Comparison of ENCODE assay signal across 8 cellular contexts in the genomic region with DNA sequence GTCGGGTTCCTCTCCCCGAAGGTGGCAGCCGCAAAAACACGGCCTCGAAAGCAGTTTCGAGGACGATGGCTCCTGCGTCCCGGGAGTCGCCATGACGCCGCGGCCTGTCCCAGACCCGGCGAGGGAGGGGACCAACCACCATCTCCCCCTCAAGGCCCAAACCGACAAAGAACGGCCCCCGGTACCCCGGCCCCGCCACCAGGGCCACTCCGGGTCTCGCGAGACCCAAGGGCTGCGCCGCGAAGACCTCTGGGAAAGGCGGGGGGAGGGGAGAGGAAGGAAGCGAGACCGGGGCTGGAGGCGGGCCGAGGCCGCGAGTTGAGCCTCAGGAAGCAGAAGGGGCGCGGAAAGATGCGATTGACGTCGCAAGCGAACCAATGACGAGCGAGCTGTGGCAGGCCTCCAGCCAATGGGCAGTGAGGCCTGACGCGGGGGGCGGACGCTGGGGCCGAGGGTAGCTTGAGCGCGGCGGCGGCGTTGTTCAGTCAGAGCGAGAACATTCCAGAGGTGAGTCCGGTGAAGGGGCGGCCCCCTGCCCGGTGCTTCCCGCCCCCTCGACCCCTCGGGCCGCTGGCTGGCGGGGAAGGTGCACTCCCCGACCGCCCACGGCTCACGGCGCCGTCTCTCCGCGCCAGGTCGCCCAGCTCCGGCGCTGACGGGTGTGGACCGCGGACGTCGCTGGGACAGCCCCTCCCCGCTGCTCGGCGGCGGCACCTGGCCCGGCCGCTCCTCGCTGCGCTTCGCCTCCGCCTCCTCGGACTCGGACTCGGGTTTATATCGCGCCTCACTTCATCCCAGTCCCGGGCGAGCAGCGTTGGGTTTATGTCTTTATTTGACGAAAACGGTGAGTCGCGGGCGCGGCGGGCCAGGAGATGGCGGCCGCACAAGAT. TPM values are rescaled to one million over a fixed set of nuclear protein-coding genes. Genes with fewer than 3 reads are reported as not detected.
A peak's percentile ranks its signal among the peaks of the same experiment; 100 is the strongest.
DNase-seq lines count a peak whose midpoint lies in the region; TF ChIP-seq lines count a peak whose summit lies in the region.

A gene (plus strand): TSS at position 484 of the 890 bp plus-strand sequence. CDS start 1,624 bp downstream, outside the sequence.

- H3K4me1 ChIP-seq in neuronal stem cell (ENCODE audit: control insufficient read depth in 2 of 2, insufficient read depth in 1 of 2, low read depth in 1 of 2, low read length in 2 of 2): peaks cover 4 to 16% of the 10 kb centered on the region in 2 donors

- H3K27me3 ChIP-seq in neuronal stem cell (ENCODE audit: control insufficient read depth in 3 of 3, insufficient read depth in 3 of 3, low read depth in 1 of 3, low read length in 3 of 3): no peaks in the 10 kb centered on the region

- peak within 1 kb of the TSS; percentile 85 for H3K27ac ChIP-seq in neuronal stem cell (replicated peaks; ENCODE audit: low read length)

- peak within 1 kb of the TSS; percentile 96 for H2AK5ac ChIP-seq in neuronal stem cell (ENCODE audit: low read depth, low read length)

- H3K18ac ChIP-seq in neuronal stem cell (ENCODE audit: low read length): peak within 1 kb of the TSS; percentile 100

- H4K8ac ChIP-seq in neuronal stem cell (ENCODE audit: low read depth, low read length): peak within 1 kb of the TSS; percentile 99

- H3K4ac ChIP-seq in neuronal stem cell (ENCODE audit: low read length): peak within 1 kb of the TSS; percentile 90

- H3K9me3 ChIP-seq in neuronal stem cell (replicated peaks in 1 of 2; ENCODE audit: control insufficient read depth in 2 of 2, insufficient read depth in 1 of 2, low read depth in 1 of 2, low read length in 2 of 2): no peaks in the 10 kb centered on the region

- H3K36me3 ChIP-seq in neuronal stem cell (replicated peaks in 1 of 2; ENCODE audit: control insufficient read depth in 2 of 2, insufficient read depth in 2 of 2, low read length in 2 of 2): peaks cover 27 to 42% of the 10 kb centered on the region in 2 donors

- POLR2A ChIA-PET in HEK293T (lab: Yijun Ruan, JAX): interaction anchor here (0.6 to 5.5 kb wide), 42 partner anchors 9 to 484 kb away, joined by 3 to 76 read pairs (median 4); a partner anchor contains a TSS

- peaks cover 6% of the 10 kb centered on the region for H3K79me1 ChIP-seq in neuronal stem cell (ENCODE audit: low read depth, low read length)

- in situ Hi-C loops in SK-MEL-5 (cut with HindIII; ENCODE audit: low pct_unique_long_range_greater_than_20kb, low sequenced_read_pairs): no loop called here

- peak; percentile 78 for DNase-seq in GM04503 (ENCODE audit: low read depth)
- peak; percentile 97 for DNase-seq in HEK293T (ENCODE audit: extremely low spot score)
- peak; percentile 97 for DNase-seq in MV-4-11 (lab: John Stamatoyannopoulos, UW)
- peak; percentile 98 for DNase-seq in SK-MEL-5 (ENCODE audit: low read depth, low spot score)
- peak; percentile 98 for DNase-seq in activated naive CD4-positive, alpha-beta T cell treated with Interleukin-2 at 50 U/mL for 16 hours
- peak; percentile 96 for DNase-seq in foreskin melanocyte
- peak; percentile 98 for DNase-seq in neuronal stem cell (ENCODE audit: low spot score)

- no peak within 1 kb of the TSS for H2BK120ac ChIP-seq in neuronal stem cell (ENCODE audit: low read depth, low read length)

- CTCF ChIA-PET in HEK293T (lab: Yijun Ruan, JAX): interaction anchor here (0.6 to 1.3 kb wide), 2 partner anchors 56 to 84 kb away, joined by 3 read pairs; no protein-coding TSS in a partner anchor

- no CpG with 5 or more reads among the region's 103 CpGs for WGBS in neuronal stem cell (ENCODE audit: extremely low coverage in 2 of 2, insufficient read length in 2 of 2, insufficient replicate concordance in 1 of 2), 2 donors

- H2BK12ac ChIP-seq in neuronal stem cell (ENCODE audit: low read length): no peak within 1 kb of the TSS

- peak within 1 kb of the TSS; percentile 87 for H2AFZ ChIP-seq in neuronal stem cell (ENCODE audit: low read length)

- peak within 1 kb of the TSS; percentile 100 for H3K9ac ChIP-seq in neuronal stem cell (ENCODE audit: low read depth, low read length, poor library complexity)

- H2BK15ac ChIP-seq in neuronal stem cell (ENCODE audit: low read length): no peak within 1 kb of the TSS

- H3K4me2 ChIP-seq in neuronal stem cell (ENCODE audit: insufficient read depth, low read length, poor library complexity, severe bottlenecking): peak within 1 kb of the TSS; percentile 74

- peak within 1 kb of the TSS; percentile 100 for H3K14ac ChIP-seq in neuronal stem cell (ENCODE audit: low read length)

- H3K23ac ChIP-seq in neuronal stem cell (ENCODE audit: low read depth, low read length, poor library complexity): peak within 1 kb of the TSS; percentile 98

- H4K91ac ChIP-seq in neuronal stem cell (ENCODE audit: low read depth, low read length, poor library complexity): peak within 1 kb of the TSS; percentile 100

- H3K4me3 ChIP-seq in neuronal stem cell (ENCODE audit: low read length in 2 of 2): peak within 1 kb of the TSS; percentile 94 to 100

- no peak for TF ChIP-seq CTCF in subcutaneous adipose tissue (IDR thresholded peaks at IDR 0.05; ENCODE audit: low read depth)

- H2BK5ac ChIP-seq in neuronal stem cell (ENCODE audit: low read length): peak within 1 kb of the TSS; percentile 99

TF ChIP-seq in HEK293T, 16 proteins besides CTCF, POLR2A, EP300 and RAD21:
- peak; percentile 54; the same call in 1 of the 2 replicates for TF ChIP-seq ELF4 (IDR thresholded peaks at IDR 0.05)
- no peak for TF ChIP-seq ZNF384 (IDR thresholded peaks at IDR 0.05)
- no peak; the same call in 1 of the 2 replicates for TF ChIP-seq L3MBTL2 (conservative IDR thresholded peaks at IDR 0.05)
- TF ChIP-seq, protein P1, sequence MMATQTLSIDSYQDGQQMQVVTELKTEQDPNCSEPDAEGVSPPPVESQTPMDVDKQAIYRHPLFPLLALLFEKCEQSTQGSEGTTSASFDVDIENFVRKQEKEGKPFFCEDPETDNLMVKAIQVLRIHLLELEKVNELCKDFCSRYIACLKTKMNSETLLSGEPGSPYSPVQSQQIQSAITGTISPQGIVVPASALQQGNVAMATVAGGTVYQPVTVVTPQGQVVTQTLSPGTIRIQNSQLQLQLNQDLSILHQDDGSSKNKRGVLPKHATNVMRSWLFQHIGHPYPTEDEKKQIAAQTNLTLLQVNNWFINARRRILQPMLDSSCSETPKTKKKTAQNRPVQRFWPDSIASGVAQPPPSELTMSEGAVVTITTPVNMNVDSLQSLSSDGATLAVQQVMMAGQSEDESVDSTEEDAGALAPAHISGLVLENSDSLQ (IDR thresholded peaks at IDR 0.05): peak; percentile 99
- no peak for TF ChIP-seq HDGF (IDR thresholded peaks at IDR 0.05; ENCODE audit: borderline replicate concordance)
- no peak for TF ChIP-seq CTBP1 (IDR thresholded peaks at IDR 0.05; ENCODE audit: borderline replicate concordance)
- TF ChIP-seq TARDBP (IDR thresholded peaks at IDR 0.05): no peak
- TF ChIP-seq ARNT (IDR thresholded peaks at IDR 0.05): no peak
- no peak for TF ChIP-seq SUZ12 (IDR thresholded peaks at IDR 0.05)
- 0 out of 2 replicates have a peak, but pooled peaks have one; percentile 36 for TF ChIP-seq NFRKB (IDR thresholded peaks at IDR 0.05)
- no peak for TF ChIP-seq BHLHE40 (IDR thresholded peaks at IDR 0.05; ENCODE audit: borderline replicate concordance)
- TF ChIP-seq FOXA1 (IDR thresholded peaks at IDR 0.05): no peak
- TF ChIP-seq FOXK2 (IDR thresholded peaks at IDR 0.05): no peak
- peak; percentile 68; the same call in 1 of the 2 replicates for TF ChIP-seq LEF1 (IDR thresholded peaks at IDR 0.05; ENCODE audit: borderline replicate concordance)
- TF ChIP-seq FOXM1 (IDR thresholded peaks at IDR 0.05; ENCODE audit: borderline replicate concordance): peak; percentile 61; the same call in 1 of the 2 replicates
- no peak for TF ChIP-seq SP1 (IDR thresholded peaks at IDR 0.05)

RNA-seq across cellular contexts. Expression of the gene that starts here (rescaled TPM):
- total RNA-seq in SK-MEL-5 (2014; rRNA removed; shearing (Covaris generic)): 149 and 153 TPM in 2 replicates
- 164 and 217 TPM in 2 replicates for polyA plus RNA-seq in SK-MEL-5 (2015; cell fraction: cytosol; rRNA removed)
- 212 and 255 TPM in 2 replicates for polyA plus RNA-seq in SK-MEL-5 (2015; cell fraction: nucleus; rRNA removed)
- polyA plus RNA-seq in neuronal stem cell (2013, experiment 1 of 2): 304 TPM
- polyA plus RNA-seq in neuronal stem cell (2013, experiment 2 of 2): 312 TPM
- 100 to 1,000 TPM; 124 to 353 (median 137) TPM for total RNA-seq in subcutaneous adipose tissue

Comparison
In these comparisons a context has a peak if more than half of its experiments do, and no peak if none do; other contexts are left out.
1. Peak in every context shown above with its lines: DNase-seq, H3K4me3 ChIP-seq and H3K27ac ChIP-seq.